17 cellular contexts compared by ENCODE assay signal in genomic region chr10:99115703-99116102, GRCh38.
"Had no signal": no experiment of that assay in that cellular context is flagged by ENCODE, and none has a peak within 500 bp of the region (broad histone marks: within the 10 kb centered on the region; RNA-seq: fewer than 3 reads in every experiment).

No MANE protein-coding gene starts in this region.

- H3K9me3 ChIP-seq: neutrophil, ovary, prostate gland, right atrium auricular region, thyroid gland, upper lobe of right lung had no signal

- DNase-seq: activated CD4-positive, alpha-beta T cell treated with anti-CD3 and anti-CD28 coated beads for 1 hour; activated CD4-positive, alpha-beta T cell treated with anti-CD3 and anti-CD28 coated beads, Interleukin-2, amount 50 U/mL, for 1 hour; activated CD8-positive, alpha-beta T cell treated with anti-CD3 and anti-CD28 coated beads, Interleukin-2, amount 10 ng/mL, durations not matched to agents 7 days and 5 days; activated gamma-delta T cell; activated naive CD4-positive, alpha-beta T cell treated with anti-CD3 and anti-CD28 coated beads, Interleukin-2, amount 50 U/mL, for 16 hours; activated naive CD8-positive, alpha-beta T cell treated with anti-CD3 and anti-CD28 coated beads, Interleukin-2, amount 50 U/mL, for 24 hours; hypothalamus; left ventricle myocardium superior; mammary epithelial cell; ovary; stimulated activated CD4-positive, alpha-beta T cell treated with anti-CD3 and anti-CD28 coated beads, Interleukin-4, amount 100 ng/mL, for 24 hours; stimulated activated naive CD8-positive, alpha-beta T cell treated with anti-CD3 and anti-CD28 coated beads, Interleukin-15, Interleukin-2, amounts not matched to agents 100 U/mL and 50 U/mL, for 24 hours; thyroid gland; upper lobe of right lung had no signal

- H3K27ac ChIP-seq: neutrophil, ovary, prostate gland, right atrium auricular region, thyroid gland, upper lobe of right lung had no signal

- H3K4me1 ChIP-seq: prostate gland, right atrium auricular region, thyroid gland, upper lobe of right lung had no signal

- ATAC-seq: activated CD8-positive, alpha-beta T cell treated with anti-CD3 and anti-CD28 coated beads, Interleukin-2, amount 10 ng/mL, durations not matched to agents 7 days and 5 days; activated naive CD8-positive, alpha-beta T cell treated with anti-CD3 and anti-CD28 coated beads, Interleukin-2, amount 50 U/mL, for 24 hours; left ventricle myocardium superior; stimulated activated naive CD8-positive, alpha-beta T cell treated with anti-CD3 and anti-CD28 coated beads, Interleukin-15, Interleukin-2, amounts not matched to agents 100 U/mL and 50 U/mL, for 24 hours; upper lobe of right lung had no signal

- H3K27me3 ChIP-seq: neutrophil, ovary, right atrium auricular region, thyroid gland, upper lobe of right lung had no signal

- H3K36me3 ChIP-seq: neutrophil, ovary, prostate gland, right atrium auricular region, thyroid gland, upper lobe of right lung had no signal

- H3K4me3 ChIP-seq: ovary, prostate gland, right atrium auricular region, thyroid gland, upper lobe of right lung had no signal
